ENCODE assay signal across 21 cellular contexts in the genomic region with DNA sequence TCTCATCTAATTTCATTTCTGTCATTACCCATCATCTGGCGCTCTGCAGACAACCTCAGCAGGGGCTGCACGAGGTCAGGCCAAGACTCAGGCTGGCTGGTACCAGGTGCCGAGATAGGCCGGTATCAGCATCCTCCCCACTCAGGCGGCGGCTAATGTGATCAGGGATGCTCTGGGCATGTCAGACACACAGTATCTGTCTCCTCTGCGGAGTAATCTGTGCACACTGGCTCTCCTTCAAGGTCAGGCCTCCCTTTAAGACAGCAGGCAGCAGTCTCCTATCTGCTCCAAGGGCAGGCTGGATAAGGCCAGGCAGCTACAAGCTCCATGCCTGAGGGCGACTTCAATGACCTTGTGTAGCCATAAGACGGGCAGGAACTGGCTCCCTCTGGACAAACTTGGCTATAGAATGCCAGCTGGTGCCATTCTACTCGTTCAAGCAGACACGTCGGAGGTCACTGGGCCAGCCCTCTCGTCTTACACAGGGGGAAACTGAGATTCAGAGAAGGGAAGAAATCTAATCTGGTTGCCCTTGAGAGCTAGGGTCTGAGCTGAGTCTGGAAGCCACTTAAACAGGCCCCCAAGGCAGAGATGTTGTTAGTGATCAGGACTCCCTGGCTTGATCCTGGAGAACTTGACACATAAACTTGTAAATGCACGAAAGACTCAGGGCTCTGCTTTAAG. TPM values are rescaled to one million over a fixed set of nuclear protein-coding genes. Genes with fewer than 3 reads are reported as not detected.
A peak's percentile ranks its signal among the peaks of the same experiment; 100 is the strongest.
DNase-seq lines count a peak whose midpoint lies in the region; ATAC-seq and TF ChIP-seq lines count a peak whose summit lies in the region.
"Had no signal": no experiment of that assay in that cellular context is flagged by ENCODE, and none has a peak within 500 bp of the region (broad histone marks: within the 10 kb centered on the region; RNA-seq: fewer than 3 reads in every experiment).

No MANE protein-coding gene starts in this region.

- POLR2A ChIA-PET in T-cell (lab: Charles Lee) = no interaction called here

- no peak overlapping the region for H4K12ac ChIP-seq in trophoblast cell (ENCODE audit: low read depth, low read length)

- no peak overlapping the region for H2BK120ac ChIP-seq in trophoblast cell (ENCODE audit: insufficient read depth, low read length, poor library complexity)

- H3K27me3 ChIP-seq in BLaER1 (no peaks in the 10 kb centered on the region), trophoblast cell (ENCODE audit: insufficient read depth, low read length) (no peaks in the 10 kb centered on the region)
- H3K27me3 ChIP-seq: BLaER1 treated with 17β-estradiol and CSF1 and Interleukin-3, amounts not matched to agents 10 nM and 100 nM had no signal

- H3K36me3 Mint-ChIP-seq in glutamatergic neuron (ENCODE audit: unreplicated experiment) = no peaks in the 10 kb centered on the region
- H3K36me3 Mint-ChIP-seq in T-cell = no peaks in the 10 kb centered on the region
- H3K36me3 Mint-ChIP-seq in natural killer cell = no peaks in the 10 kb centered on the region
- H3K36me3 Mint-ChIP-seq: CD8-positive, alpha-beta T cell had no signal

- H3K4me1 Mint-ChIP-seq in glutamatergic neuron (ENCODE audit: low read depth, unreplicated experiment) (peaks cover 9% of the 10 kb centered on the region), T-cell (no peaks in the 10 kb centered on the region), natural killer cell (no peaks in the 10 kb centered on the region)

- H4K91ac ChIP-seq in trophoblast cell (ENCODE audit: low read depth, low read length) = no peak overlapping the region

- intact Hi-C loops in natural killer cell (cut with micrococcal nuclease) = no loop called here

- H2AFZ ChIP-seq in trophoblast cell (ENCODE audit: insufficient read depth, low read length, poor library complexity) = no peak overlapping the region

- CTCF ChIA-PET in T-cell (lab: Charles Lee) = no interaction called here

- no peak overlapping the region for H3K4me3 Mint-ChIP-seq in glutamatergic neuron (ENCODE audit: unreplicated experiment)
- no peak overlapping the region for H3K4me3 Mint-ChIP-seq in T-cell
- no peak overlapping the region for H3K4me3 Mint-ChIP-seq in natural killer cell
- H3K4me3 Mint-ChIP-seq: CD8-positive, alpha-beta T cell had no signal

- H2BK5ac ChIP-seq in trophoblast cell (ENCODE audit: low read depth, low read length, poor library complexity) = no peak overlapping the region

- H3K27me3 Mint-ChIP-seq in glutamatergic neuron (ENCODE audit: unreplicated experiment) (peaks cover 3% of the 10 kb centered on the region), T-cell (peaks cover 0 to 3% of the 10 kb centered on the region in 2 donors), natural killer cell (ENCODE audit: low read depth in 2 of 2) (peaks cover 0 to 4% of the 10 kb centered on the region in 2 donors)

- no peak overlapping the region for H2AK5ac ChIP-seq in trophoblast cell (ENCODE audit: low read length)

- peaks cover 75% of the 10 kb centered on the region for H3K4me1 ChIP-seq in BLaER1
- no peaks in the 10 kb centered on the region for H3K4me1 ChIP-seq in trophoblast cell (ENCODE audit: control insufficient read depth in 1 of 2, insufficient read depth in 2 of 2, low read length in 2 of 2)
- H3K4me1 ChIP-seq: HAP-1 had no signal

- H3K36me3 ChIP-seq in BLaER1 (no peaks in the 10 kb centered on the region), trophoblast cell (ENCODE audit: control insufficient read depth in 1 of 2, insufficient read depth in 2 of 2, low read length in 2 of 2) (no peaks in the 10 kb centered on the region)
- H3K36me3 ChIP-seq: HAP-1 had no signal

- H3K4ac ChIP-seq in trophoblast cell (ENCODE audit: low read depth, low read length) = no peak overlapping the region

- no peaks in the 10 kb centered on the region for H4K20me1 ChIP-seq in BLaER1
- H4K20me1 ChIP-seq: BLaER1 treated with 17β-estradiol and CSF1 and Interleukin-3, amounts not matched to agents 10 nM and 100 nM had no signal

- H3K9me3 ChIP-seq in BLaER1 = no peaks in the 10 kb centered on the region
- H3K9me3 ChIP-seq in trophoblast cell (ENCODE audit: insufficient read depth, low read depth, low read length) = peaks cover 2% of the 10 kb centered on the region
- H3K9me3 ChIP-seq: BLaER1 treated with 17β-estradiol and CSF1 and Interleukin-3, amounts not matched to agents 10 nM and 100 nM; HAP-1 had no signal

- peak overlapping the region; percentile 82; the same call in 1 of the 2 replicates for H3K4me2 ChIP-seq in BLaER1
- H3K4me2 ChIP-seq in trophoblast cell (ENCODE audit: low read length) = no peak overlapping the region

- H4K8ac ChIP-seq in trophoblast cell (ENCODE audit: low read depth, low read length) = no peak overlapping the region

- no peak; the same call in 2 of the 3 replicates for ATAC-seq in SK-N-SH treated with all-trans-retinoic acid at 6 μM for 48 hours
- no peak for ATAC-seq in T-cell (replicated peaks in 1 of 4)
- no peak for ATAC-seq in natural killer cell
- ATAC-seq: CD8-positive, alpha-beta T cell; PC-3 had no signal

- H3K79me2 ChIP-seq in trophoblast cell (ENCODE audit: control insufficient read depth, insufficient read depth, low read length, poor library complexity) = no peaks in the 10 kb centered on the region

- H3K23ac ChIP-seq in trophoblast cell (ENCODE audit: low read length) = no peak overlapping the region

- H3K18ac ChIP-seq in trophoblast cell (ENCODE audit: low read length) = no peak overlapping the region

- peaks cover 2% of the 10 kb centered on the region for H3K9me3 Mint-ChIP-seq in glutamatergic neuron (ENCODE audit: unreplicated experiment)
- H3K9me3 Mint-ChIP-seq in T-cell = no peaks in the 10 kb centered on the region
- no peaks in the 10 kb centered on the region for H3K9me3 Mint-ChIP-seq in natural killer cell
- H3K9me3 Mint-ChIP-seq: CD8-positive, alpha-beta T cell had no signal

- no peak overlapping the region for H2BK12ac ChIP-seq in trophoblast cell (ENCODE audit: low read length)

- H3K27ac Mint-ChIP-seq in glutamatergic neuron (ENCODE audit: unreplicated experiment) (peak overlapping the region; percentile 28), T-cell (no peak overlapping the region), natural killer cell (no peak overlapping the region)
- H3K27ac Mint-ChIP-seq: CD8-positive, alpha-beta T cell had no signal

- TF ChIP-seq CTCF in glutamatergic neuron (IDR thresholded peaks at IDR 0.05; ENCODE audit: partially characterized antibody, unreplicated experiment) = no peak
- TF ChIP-seq CTCF in natural killer cell (IDR thresholded peaks at IDR 0.05) = no peak

- no CpG with 5 or more reads among the region's 14 CpGs for WGBS in trophoblast cell (ENCODE audit: extremely low coverage, insufficient coverage, insufficient read length)

- H3K4me3 ChIP-seq in BLaER1 (no peak overlapping the region), trophoblast cell (ENCODE audit: low read depth, low read length) (peak overlapping the region; percentile 7)
- H3K4me3 ChIP-seq: BLaER1 treated with 17β-estradiol and CSF1 and Interleukin-3, amounts not matched to agents 10 nM and 100 nM; HAP-1 had no signal

- DNase-seq in glutamatergic neuron = peak; percentile 51
- no peak for DNase-seq in trophoblast cell
- no peak for DNase-seq in activated CD4-positive, alpha-beta T cell treated with anti-CD3 and anti-CD28 coated beads for 4 hours
- no peak for DNase-seq in HT-29 (ENCODE audit: low spot score)
- DNase-seq in T-cell = no peak
- no peak for DNase-seq in natural killer cell
- DNase-seq: Calu3, GF-D8, KBM-7, NCI-H1417, NCI-H187 treated with DMSO at 0.1 percent for 48 hours, NCI-H226, NCI-H524, PC-3, RPMI8226, SHP77 treated with DMSO at 0.1 percent for 48 hours had no signal

- no peak overlapping the region for H3K27ac ChIP-seq in BLaER1
- no peak overlapping the region for H3K27ac ChIP-seq in trophoblast cell (ENCODE audit: low read depth, low read length)
- H3K27ac ChIP-seq: BLaER1 treated with 17β-estradiol and CSF1 and Interleukin-3, amounts not matched to agents 10 nM and 100 nM had no signal

- H3K9ac ChIP-seq in BLaER1 = no peak overlapping the region
- H3K9ac ChIP-seq in trophoblast cell (ENCODE audit: low read length) = no peak overlapping the region
- H3K9ac ChIP-seq: BLaER1 treated with 17β-estradiol and CSF1 and Interleukin-3, amounts not matched to agents 10 nM and 100 nM had no signal

- H3K14ac ChIP-seq in trophoblast cell (ENCODE audit: low read length) = no peak overlapping the region

- H3K79me1 ChIP-seq in trophoblast cell (ENCODE audit: low read length) = no peaks in the 10 kb centered on the region

TF ChIP-seq in SK-N-SH treated with all-trans-retinoic acid at 6 μM for 48 hours, 23 proteins besides CTCF, POLR2A, EP300 and RAD21:
- TF ChIP-seq GLIS3 (CRISPR knock-in tag; IDR thresholded peaks at IDR 0.05) = no peak
- TF ChIP-seq, protein P1, sequence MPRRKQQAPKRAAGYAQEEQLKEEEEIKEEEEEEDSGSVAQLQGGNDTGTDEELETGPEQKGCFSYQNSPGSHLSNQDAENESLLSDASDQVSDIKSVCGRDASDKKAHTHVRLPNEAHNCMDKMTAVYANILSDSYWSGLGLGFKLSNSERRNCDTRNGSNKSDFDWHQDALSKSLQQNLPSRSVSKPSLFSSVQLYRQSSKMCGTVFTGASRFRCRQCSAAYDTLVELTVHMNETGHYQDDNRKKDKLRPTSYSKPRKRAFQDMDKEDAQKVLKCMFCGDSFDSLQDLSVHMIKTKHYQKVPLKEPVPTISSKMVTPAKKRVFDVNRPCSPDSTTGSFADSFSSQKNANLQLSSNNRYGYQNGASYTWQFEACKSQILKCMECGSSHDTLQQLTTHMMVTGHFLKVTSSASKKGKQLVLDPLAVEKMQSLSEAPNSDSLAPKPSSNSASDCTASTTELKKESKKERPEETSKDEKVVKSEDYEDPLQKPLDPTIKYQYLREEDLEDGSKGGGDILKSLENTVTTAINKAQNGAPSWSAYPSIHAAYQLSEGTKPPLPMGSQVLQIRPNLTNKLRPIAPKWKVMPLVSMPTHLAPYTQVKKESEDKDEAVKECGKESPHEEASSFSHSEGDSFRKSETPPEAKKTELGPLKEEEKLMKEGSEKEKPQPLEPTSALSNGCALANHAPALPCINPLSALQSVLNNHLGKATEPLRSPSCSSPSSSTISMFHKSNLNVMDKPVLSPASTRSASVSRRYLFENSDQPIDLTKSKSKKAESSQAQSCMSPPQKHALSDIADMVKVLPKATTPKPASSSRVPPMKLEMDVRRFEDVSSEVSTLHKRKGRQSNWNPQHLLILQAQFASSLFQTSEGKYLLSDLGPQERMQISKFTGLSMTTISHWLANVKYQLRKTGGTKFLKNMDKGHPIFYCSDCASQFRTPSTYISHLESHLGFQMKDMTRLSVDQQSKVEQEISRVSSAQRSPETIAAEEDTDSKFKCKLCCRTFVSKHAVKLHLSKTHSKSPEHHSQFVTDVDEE (CRISPR knock-in tag; IDR thresholded peaks at IDR 0.05) = peak; percentile 60; the same call in 1 of the 2 replicates

RNA-seq across cellular contexts. Expression of a gene that starts 59.3 kb away (rescaled TPM):
- total RNA-seq in glutamatergic neuron (ENCODE audit: unreplicated experiment) (10.0 TPM), T-cell (1 to 10 TPM in 1 of 5 donors, under 1 TPM in 4; 0.33 to 2.2 (median 0.60) TPM), natural killer cell (under 1 TPM in 2 of 3 donors, not detected in 1; 0.21 to 0.40 TPM)
- polyA plus RNA-seq in trophoblast cell (2013) = 0.18 and 0.36 TPM in 2 replicates
- total RNA-seq in HT-29 (2014; rRNA removed; shearing (Covaris generic)) = 0.10 and 0.39 TPM in 2 replicates
- total RNA-seq: CD8-positive, alpha-beta T cell had no signal
